In genomic region chrX:130097507-130098201, GRCh38 we compare ENCODE assay signal across 9 cellular contexts. TPM values are rescaled to one million over a fixed set of nuclear protein-coding genes. Genes with fewer than 3 reads are reported as not detected.
A peak's percentile ranks its signal among the peaks of the same experiment; 100 is the strongest.
DNase-seq lines count a peak whose midpoint lies in the region; ATAC-seq and TF ChIP-seq lines count a peak whose summit lies in the region.
"Had no signal": no experiment of that assay in that cellular context is flagged by ENCODE, and none has a peak within 500 bp of the region (broad histone marks: within the 10 kb centered on the region; RNA-seq: fewer than 3 reads in every experiment).

No MANE protein-coding gene starts in this region.

- 46% methylated on average over 9 of the region's 14 CpGs for WGBS in mesenchymal stem cell

- H3K27ac Mint-ChIP-seq in CD8-positive, alpha-beta T cell = peak overlapping the region; percentile 88
- peak overlapping the region; percentile 72 for H3K27ac Mint-ChIP-seq in activated naive CD8-positive, alpha-beta T cell treated with anti-CD3 and anti-CD28 coated beads for 36 hours

- H3K4me3 ChIP-seq in CD8-positive, alpha-beta T cell (ENCODE audit: low read depth, low read length) = no peak overlapping the region
- no peak overlapping the region for H3K4me3 ChIP-seq in mesenchymal stem cell (ENCODE audit: insufficient read depth in 1 of 2, low read depth in 1 of 2, low read length in 2 of 2)
- H3K4me3 ChIP-seq in MM.1S (ENCODE audit: low read length) = no peak overlapping the region

- peak in 3 of 7 experiments; percentile 45 to 50 (median 47) for DNase-seq in CD8-positive, alpha-beta T cell
- DNase-seq in NCI-H2196 (lab: John Stamatoyannopoulos, UW; ENCODE audit: unreplicated experiment) (peak; percentile 18), mesenchymal stem cell (no peak), GDM1 (lab: John Stamatoyannopoulos, UW) (no peak), GM03348 (ENCODE audit: low spot score) (no peak), MM.1S (no peak)
- no peak for DNase-seq in activated naive CD8-positive, alpha-beta T cell treated with anti-CD3 and anti-CD28 coated beads for 36 hours
- DNase-seq in stimulated activated CD4-positive, alpha-beta T cell treated with anti-CD3 and anti-CD28 coated beads, Interleukin-4, amount 100 ng/mL, for 4 hours = no peak
- DNase-seq: stimulated activated naive B cell treated with anti-CD40 and anti-IgM and Interleukin-4, amounts not matched to agents 10 μg/mL and 1 μg/mL and 100 μg/mL, for 72 hours had no signal

- no peaks in the 10 kb centered on the region for H3K36me3 Mint-ChIP-seq in CD8-positive, alpha-beta T cell
- H3K36me3 Mint-ChIP-seq in activated naive CD8-positive, alpha-beta T cell treated with anti-CD3 and anti-CD28 coated beads for 36 hours = peaks cover 10% of the 10 kb centered on the region

- H3K18ac ChIP-seq in mesenchymal stem cell (ENCODE audit: low read depth in 1 of 2, low read length in 2 of 2) = peak overlapping the region; percentile 33 to 73

- H2AFZ ChIP-seq in mesenchymal stem cell (ENCODE audit: low read depth, low read length) = no peak overlapping the region
- H2AFZ ChIP-seq in MM.1S (ENCODE audit: low read length) = no peak overlapping the region

- H3K4me2 ChIP-seq in mesenchymal stem cell (ENCODE audit: low read length, poor library complexity, severe bottlenecking) = no peak overlapping the region
- H3K4me2 ChIP-seq in MM.1S (ENCODE audit: low read depth, low read length) = no peak overlapping the region

- no peak overlapping the region for H2AK5ac ChIP-seq in mesenchymal stem cell (ENCODE audit: low read length, severe bottlenecking)

- no peak for TF ChIP-seq CTCF in CD8-positive, alpha-beta T cell (IDR thresholded peaks at IDR 0.05)
- TF ChIP-seq CTCF in MM.1S (IDR thresholded peaks at IDR 0.05; ENCODE audit: low read length) = no peak

- no peaks in the 10 kb centered on the region for H3K9me3 ChIP-seq in CD8-positive, alpha-beta T cell (ENCODE audit: low read length)
- H3K9me3 ChIP-seq in mesenchymal stem cell (ENCODE audit: control insufficient read depth, low read length) (no peaks in the 10 kb centered on the region), MM.1S (replicated peaks; ENCODE audit: insufficient read depth, low read length) (no peaks in the 10 kb centered on the region)

- H3K79me1 ChIP-seq in mesenchymal stem cell (replicated peaks; ENCODE audit: low read length, poor library complexity, severe bottlenecking) = peaks cover 5% of the 10 kb centered on the region

- peak overlapping the region; percentile 41 for H4K8ac ChIP-seq in mesenchymal stem cell (ENCODE audit: low read length)

- no peaks in the 10 kb centered on the region for H3F3A ChIP-seq in MM.1S (ENCODE audit: insufficient read depth, low read length)

- H4K20me1 ChIP-seq in MM.1S (ENCODE audit: insufficient read depth, low read length) = no peaks in the 10 kb centered on the region

- H3K4me3 Mint-ChIP-seq in CD8-positive, alpha-beta T cell = peak overlapping the region; percentile 43
- no peak overlapping the region for H3K4me3 Mint-ChIP-seq in activated naive CD8-positive, alpha-beta T cell treated with anti-CD3 and anti-CD28 coated beads for 36 hours
- H3K4me3 Mint-ChIP-seq: stimulated activated naive B cell treated with anti-CD40 and anti-IgM and Interleukin-4, amounts not matched to agents 10 μg/mL and 1 μg/mL and 100 μg/mL, for 72 hours had no signal

- no peak overlapping the region for H4K91ac ChIP-seq in mesenchymal stem cell (ENCODE audit: low read length)

- H3K9ac ChIP-seq in mesenchymal stem cell (ENCODE audit: low read length) (no peak overlapping the region), MM.1S (ENCODE audit: low read length) (no peak overlapping the region)

- no peaks in the 10 kb centered on the region for H3K27me3 Mint-ChIP-seq in CD8-positive, alpha-beta T cell (ENCODE audit: low read depth)
- H3K27me3 Mint-ChIP-seq in activated naive CD8-positive, alpha-beta T cell treated with anti-CD3 and anti-CD28 coated beads for 36 hours = no peaks in the 10 kb centered on the region
- H3K27me3 Mint-ChIP-seq: stimulated activated naive B cell treated with anti-CD40 and anti-IgM and Interleukin-4, amounts not matched to agents 10 μg/mL and 1 μg/mL and 100 μg/mL, for 72 hours had no signal

- peak overlapping the region in 1 of 2 experiments; percentile 48 for H2BK12ac ChIP-seq in mesenchymal stem cell (ENCODE audit: low read length in 2 of 2)

- intact Hi-C loops in CD8-positive, alpha-beta T cell (cut with DNase I, micrococcal nuclease) = no loop called here

- H3K36me3 ChIP-seq in CD8-positive, alpha-beta T cell (ENCODE audit: insufficient read depth, low read length) = no peaks in the 10 kb centered on the region
- peaks cover 0 to 11% of the 10 kb centered on the region in 2 experiments for H3K36me3 ChIP-seq in mesenchymal stem cell (ENCODE audit: control insufficient read depth in 1 of 2, insufficient read depth in 2 of 2, low read depth in 1 of 2, low read length in 2 of 2)
- H3K36me3 ChIP-seq in MM.1S (replicated peaks; ENCODE audit: insufficient read depth, low read length) = no peaks in the 10 kb centered on the region

- H3K79me2 ChIP-seq in MM.1S (ENCODE audit: low read length) = peaks cover 19% of the 10 kb centered on the region

- CTCF ChIA-PET in CD8-positive, alpha-beta T cell (lab: Charles Lee) = interaction anchor here (0.8 to 2.8 kb wide), 4 partner anchors 11 to 37 kb away, joined by 3 to 10 read pairs (median 4); no protein-coding TSS in a partner anchor

- H3K27me3 ChIP-seq in CD8-positive, alpha-beta T cell (ENCODE audit: insufficient read depth, low read length) = no peaks in the 10 kb centered on the region
- H3K27me3 ChIP-seq in mesenchymal stem cell (ENCODE audit: control insufficient read depth in 1 of 2, insufficient read depth in 1 of 2, low read length in 2 of 2) = no peaks in the 10 kb centered on the region
- no peaks in the 10 kb centered on the region for H3K27me3 ChIP-seq in MM.1S (replicated peaks; ENCODE audit: insufficient read depth, low read length)

- H2BK5ac ChIP-seq in mesenchymal stem cell (ENCODE audit: low read depth, low read length, poor library complexity, severe bottlenecking) = no peak overlapping the region

- POLR2A ChIA-PET in CD8-positive, alpha-beta T cell (lab: Charles Lee) = interaction anchor here (0.9 to 1.5 kb wide), 3 partner anchors 10 to 58 kb away, joined by 3 to 5 read pairs (median 3); no protein-coding TSS in a partner anchor

- peak overlapping the region in 1 of 2 experiments; percentile 10 for H3K23ac ChIP-seq in mesenchymal stem cell (ENCODE audit: low read length in 2 of 2)

- H3K4me1 ChIP-seq in CD8-positive, alpha-beta T cell (ENCODE audit: insufficient read depth, low read length) = peaks cover 61% of the 10 kb centered on the region
- H3K4me1 ChIP-seq in mesenchymal stem cell (ENCODE audit: control insufficient read depth, insufficient read depth, low read depth, low read length) = peaks cover 8% of the 10 kb centered on the region
- peaks cover 3% of the 10 kb centered on the region for H3K4me1 ChIP-seq in MM.1S (ENCODE audit: low read length)

- H3K9me3 Mint-ChIP-seq in CD8-positive, alpha-beta T cell = no peaks in the 10 kb centered on the region
- no peaks in the 10 kb centered on the region for H3K9me3 Mint-ChIP-seq in activated naive CD8-positive, alpha-beta T cell treated with anti-CD3 and anti-CD28 coated beads for 36 hours
- H3K9me3 Mint-ChIP-seq: stimulated activated naive B cell treated with anti-CD40 and anti-IgM and Interleukin-4, amounts not matched to agents 10 μg/mL and 1 μg/mL and 100 μg/mL, for 72 hours had no signal

- no peak overlapping the region for H3K14ac ChIP-seq in mesenchymal stem cell (ENCODE audit: low read length in 2 of 2)

- peak; percentile 85 for ATAC-seq in CD8-positive, alpha-beta T cell
- ATAC-seq: stimulated activated naive B cell treated with anti-CD40 and anti-IgM and Interleukin-4, amounts not matched to agents 10 μg/mL and 1 μg/mL and 100 μg/mL, for 72 hours had no signal

- H3K9me2 ChIP-seq in MM.1S (replicated peaks; ENCODE audit: insufficient read depth, low read length) = no peaks in the 10 kb centered on the region

- peak overlapping the region; percentile 49 for H2BK120ac ChIP-seq in mesenchymal stem cell (ENCODE audit: low read depth, low read length)

- H3K4me1 Mint-ChIP-seq in CD8-positive, alpha-beta T cell (ENCODE audit: low read depth) = peaks cover 62% of the 10 kb centered on the region
- peaks cover 38% of the 10 kb centered on the region for H3K4me1 Mint-ChIP-seq in activated naive CD8-positive, alpha-beta T cell treated with anti-CD3 and anti-CD28 coated beads for 36 hours

- H3K4ac ChIP-seq in mesenchymal stem cell (ENCODE audit: low read depth in 1 of 2, low read length in 2 of 2) = no peak overlapping the region

- H3K27ac ChIP-seq in CD8-positive, alpha-beta T cell (ENCODE audit: low read depth, low read length) = peak overlapping the region; percentile 14
- H3K27ac ChIP-seq in mesenchymal stem cell (ENCODE audit: low read length, poor library complexity, severe bottlenecking) (no peak overlapping the region), MM.1S (ENCODE audit: low read length) (no peak overlapping the region)

- H2BK15ac ChIP-seq in mesenchymal stem cell (ENCODE audit: low read depth, poor library complexity, severe bottlenecking) = no peak overlapping the region

RNA-seq across cellular contexts. Expression of gene ELF4, which starts 12.6 kb away (rescaled TPM):
- 10 to 100 TPM; 11.7 to 13.8 TPM for total RNA-seq in CD8-positive, alpha-beta T cell
- total RNA-seq in activated naive CD8-positive, alpha-beta T cell treated with anti-CD3 and anti-CD28 coated beads for 36 hours = 10 to 100 TPM; 17.3 to 17.6 TPM
- polyA plus RNA-seq in mesenchymal stem cell (2013, experiment 1 of 2) = 21.0 TPM
- 20.8 TPM for polyA plus RNA-seq in mesenchymal stem cell (2013, experiment 2 of 2)
